20 cellular contexts compared by ENCODE assay signal in genomic region chr7:32428546-32428945, GRCh38.
DNase-seq lines count a peak whose midpoint lies in the region; ATAC-seq and TF ChIP-seq lines count a peak whose summit lies in the region.
"Had no signal": no experiment of that assay in that cellular context is flagged by ENCODE, and none has a peak within 500 bp of the region (broad histone marks: within the 10 kb centered on the region; RNA-seq: fewer than 3 reads in every experiment).

No MANE protein-coding gene starts in this region.

- H3K27ac ChIP-seq in iPS DF 6.9 (ENCODE audit: low read length): no peak overlapping the region
- H3K27ac ChIP-seq in parathyroid adenoma: no peak overlapping the region
- H3K27ac ChIP-seq: pancreas, sigmoid colon, uterus, VCaP had no signal

- H3K9me3 ChIP-seq in iPS DF 6.9 (ENCODE audit: control insufficient read depth, insufficient read depth, low read length) (no peaks in the 10 kb centered on the region), parathyroid adenoma (ENCODE audit: control insufficient read depth, low read length) (peaks cover 5% of the 10 kb centered on the region)
- H3K9me3 ChIP-seq: pancreas, uterus had no signal

- H3K4me3 ChIP-seq in iPS DF 6.9 (ENCODE audit: low read length) (peak overlapping the region; percentile 27; the same call in 1 of the 2 replicates), parathyroid adenoma (ENCODE audit: low read depth, low read length) (no peak overlapping the region)
- H3K4me3 ChIP-seq: GM12878, sigmoid colon, uterus had no signal

- H3K79me2 ChIP-seq in parathyroid adenoma: no peaks in the 10 kb centered on the region

- H3K36me3 ChIP-seq in iPS DF 6.9 (ENCODE audit: control insufficient read depth, insufficient read depth, low read length) (no peaks in the 10 kb centered on the region), parathyroid adenoma (ENCODE audit: control insufficient read depth, insufficient read depth, low read length) (no peaks in the 10 kb centered on the region)
- H3K36me3 ChIP-seq: pancreas, sigmoid colon, uterus had no signal

- H3K4me2 ChIP-seq in parathyroid adenoma (ENCODE audit: low read length): no peak overlapping the region

- WGBS in iPS DF 6.9 (ENCODE audit: insufficient coverage, insufficient read length): no CpG with 5 or more reads among the region's 13 CpGs

- DNase-seq in ELF-1 (ENCODE audit: low read depth, low spot score) (peak; percentile 71), NCI-H69 (lab: John Stamatoyannopoulos, UW) (peak; percentile 70), iPS DF 6.9 (ENCODE audit: low read depth, low spot score) (no peak), HK-2 (ENCODE audit: unreplicated experiment) (no peak)
- DNase-seq: CD4-positive, alpha-beta T cell; foreskin melanocyte; Kasumi-1; left colon; naive thymus-derived CD4-positive, alpha-beta T cell; NCI-H1694 treated with DMSO at 0.1 percent for 48 hours; NCI-H446 treated with DMSO at 0.1 percent for 48 hours; sigmoid colon; T-helper 2 cell; uterus had no signal

- ATAC-seq in activated CD4-positive, CD25-positive, alpha-beta regulatory T cell treated with anti-CD3 and anti-CD28 coated beads, Interleukin-2, amount 50 U/mL, for 24 hours: no peak
- no peak for ATAC-seq in GM21528 (IDR thresholded peaks at IDR 0.05; ENCODE audit: low FRiP score, unreplicated experiment)
- ATAC-seq: GM12878; left colon; naive thymus-derived CD4-positive, alpha-beta T cell had no signal

- no peak for TF ChIP-seq CTCF in parathyroid adenoma (IDR thresholded peaks at IDR 0.05)

- H3K4me1 ChIP-seq in iPS DF 6.9 (ENCODE audit: control insufficient read depth, insufficient read depth, low read length) (peaks cover 2% of the 10 kb centered on the region; the same call in 1 of the 2 replicates), parathyroid adenoma (no peaks in the 10 kb centered on the region)
- H3K4me1 ChIP-seq: pancreas, uterus had no signal

- no peak overlapping the region for H3K9ac ChIP-seq in parathyroid adenoma

- H2AFZ ChIP-seq in parathyroid adenoma: peak overlapping the region; percentile 97

- peaks cover 19% of the 10 kb centered on the region for H3K27me3 ChIP-seq in iPS DF 6.9 (ENCODE audit: control insufficient read depth, insufficient read depth, low read length)
- H3K27me3 ChIP-seq in parathyroid adenoma (ENCODE audit: control insufficient read depth, insufficient read depth, low read length): peaks cover 8% of the 10 kb centered on the region

Comparison
In these comparisons a context has a peak if more than half of its experiments do, and no peak if none do; other contexts are left out.
1. DNase-seq: peak in ELF-1 (single experiment) and NCI-H69 (single experiment); none in iPS DF 6.9 (single experiment) and HK-2 (single experiment).